17 cellular contexts compared by ENCODE assay signal in genomic region chr14:75048101-75048500, GRCh38. TPM values are rescaled to one million over a fixed set of nuclear protein-coding genes. Genes with fewer than 3 reads are reported as not detected.
A peak's percentile ranks its signal among the peaks of the same experiment; 100 is the strongest.
DNase-seq lines count a peak whose midpoint lies in the region; ATAC-seq and TF ChIP-seq lines count a peak whose summit lies in the region.
"Had no signal": no experiment of that assay in that cellular context is flagged by ENCODE, and none has a peak within 500 bp of the region (broad histone marks: within the 10 kb centered on the region; RNA-seq: fewer than 3 reads in every experiment).

No MANE protein-coding gene starts in this region.

- CTCF ChIA-PET in activated CD4-positive, alpha-beta T cell treated with anti-CD3 and anti-CD28 coated beads for 36 hours (lab: Charles Lee): interaction anchor here (1.4 to 2.1 kb wide), 3 partner anchors 38 to 74 kb away, joined by 3 to 7 read pairs (median 5); no protein-coding TSS in a partner anchor

- H3K27ac ChIP-seq in dorsolateral prefrontal cortex (peak overlapping the region; percentile 45 to 97 (median 89)), suprapubic skin (peak overlapping the region; percentile 86)
- H3K27ac ChIP-seq: BLaER1 treated with 17β-estradiol and CSF1 and Interleukin-3, amounts not matched to agents 10 nM and 100 nM had no signal

- H3K36me3 ChIP-seq in suprapubic skin: no peaks in the 10 kb centered on the region

- WGBS in suprapubic skin: 75% methylated on average over 2 of the region's 2 CpGs

- H3K4me3 ChIP-seq in dorsolateral prefrontal cortex (peak overlapping the region in 32 of 59 donors; percentile 1 to 83 (median 18)), suprapubic skin (no peak overlapping the region)
- H3K4me3 ChIP-seq: BLaER1 treated with 17β-estradiol and CSF1 and Interleukin-3, amounts not matched to agents 10 nM and 100 nM had no signal

- no peaks in the 10 kb centered on the region for H3K9me3 Mint-ChIP-seq in HFFc6
- H3K9me3 Mint-ChIP-seq in activated CD4-positive, alpha-beta T cell treated with anti-CD3 and anti-CD28 coated beads for 36 hours (ENCODE audit: low read depth): peaks cover 1% of the 10 kb centered on the region
- H3K9me3 Mint-ChIP-seq: CD4-positive, CD25-positive, alpha-beta regulatory T cell; H9 had no signal

- H3K9me3 ChIP-seq in suprapubic skin: no peaks in the 10 kb centered on the region

- no peak for ATAC-seq in activated CD4-positive, alpha-beta T cell treated with anti-CD3 and anti-CD28 coated beads for 36 hours
- ATAC-seq: HepG2 had no signal

- peak overlapping the region; percentile 5; the same call in 1 of the 2 replicates for H3K27ac Mint-ChIP-seq in HFFc6
- no peak overlapping the region for H3K27ac Mint-ChIP-seq in activated CD4-positive, alpha-beta T cell treated with anti-CD3 and anti-CD28 coated beads for 36 hours
- H3K27ac Mint-ChIP-seq: CD4-positive, CD25-positive, alpha-beta regulatory T cell; H9 had no signal

- H3K36me3 Mint-ChIP-seq in HFFc6 (ENCODE audit: low read depth): peaks cover 11% of the 10 kb centered on the region
- peaks cover 52% of the 10 kb centered on the region for H3K36me3 Mint-ChIP-seq in activated CD4-positive, alpha-beta T cell treated with anti-CD3 and anti-CD28 coated beads for 36 hours (ENCODE audit: low read depth)

- TF ChIP-seq CTCF in HFFc6 (IDR thresholded peaks at IDR 0.05) (no peak), dorsolateral prefrontal cortex (IDR thresholded peaks at IDR 0.05 in 54 of 56, conservative IDR thresholded peaks at IDR 0.05 in 2 of 56; ENCODE audit: low read depth in 1 of 56, partially characterized antibody in 56 of 56) (no peak), suprapubic skin (IDR thresholded peaks at IDR 0.05) (no peak)

- no peak for DNase-seq in HFFc6
- DNase-seq in dorsolateral prefrontal cortex: no peak
- DNase-seq in midbrain (lab: John Stamatoyannopoulos, UW): peak; percentile 39
- no peak for DNase-seq in suprapubic skin (ENCODE audit: low spot score in 2 of 2)
- no peak for DNase-seq in DMS79 (lab: John Stamatoyannopoulos, UW)
- DNase-seq in activated CD4-positive, alpha-beta T cell treated with anti-CD3 and anti-CD28 coated beads for 36 hours: no peak
- no peak for DNase-seq in SHP77 (lab: John Stamatoyannopoulos, UW)
- DNase-seq: ACHN; Calu3; CD4-positive, CD25-positive, alpha-beta regulatory T cell; DMS 273 treated with DMSO at 0.1 percent for 48 hours; DMS79 treated with DMSO at 0.1 percent for 48 hours; EL; GOT3; H9 had no signal

- peaks cover 3% of the 10 kb centered on the region for H3K27me3 Mint-ChIP-seq in HFFc6 (ENCODE audit: insufficient read depth)
- no peaks in the 10 kb centered on the region for H3K27me3 Mint-ChIP-seq in activated CD4-positive, alpha-beta T cell treated with anti-CD3 and anti-CD28 coated beads for 36 hours

- POLR2A ChIA-PET in activated CD4-positive, alpha-beta T cell treated with anti-CD3 and anti-CD28 coated beads for 36 hours (lab: Charles Lee): no interaction called here

- H3K4me3 Mint-ChIP-seq in HFFc6: no peak overlapping the region
- no peak overlapping the region for H3K4me3 Mint-ChIP-seq in activated CD4-positive, alpha-beta T cell treated with anti-CD3 and anti-CD28 coated beads for 36 hours
- H3K4me3 Mint-ChIP-seq: H9 had no signal

- H3K27me3 ChIP-seq in dorsolateral prefrontal cortex: no peaks in the 10 kb centered on the region
- H3K27me3 ChIP-seq in suprapubic skin: no peaks in the 10 kb centered on the region

- no peak for TF ChIP-seq EP300 in suprapubic skin (IDR thresholded peaks at IDR 0.05)

- peaks cover 89% of the 10 kb centered on the region for H3K4me1 Mint-ChIP-seq in HFFc6 (ENCODE audit: low read depth)
- peaks cover 76% of the 10 kb centered on the region for H3K4me1 Mint-ChIP-seq in activated CD4-positive, alpha-beta T cell treated with anti-CD3 and anti-CD28 coated beads for 36 hours
- H3K4me1 Mint-ChIP-seq: H9 had no signal

- intact Hi-C loops in dorsolateral prefrontal cortex (cut with DNase I): no loop called here
- intact Hi-C loops in activated CD4-positive, alpha-beta T cell treated with anti-CD3 and anti-CD28 coated beads for 36 hours (cut with DNase I, micrococcal nuclease): no loop called here

- TF ChIP-seq POLR2A in suprapubic skin (IDR thresholded peaks at IDR 0.05): no peak

- H3K4me1 ChIP-seq in suprapubic skin: peaks cover 42% of the 10 kb centered on the region

RNA-seq across cellular contexts. Expression of gene MLH3, which starts 3.2 kb away (rescaled TPM):
- 10 to 100 TPM in 1 of 6 experiments, 1 to 10 TPM in 5; 5.4 to 11.6 (median 7.6) TPM for total RNA-seq in HFFc6 (2021; fragmentation: NEBNext Ultra II Directional; extraction: Animal tissue kit (Norgen Biotek cat#: 25700))
- total RNA-seq in dorsolateral prefrontal cortex: 10 to 100 TPM; 31.8 to 59.8 (median 43.1) TPM
- total RNA-seq in suprapubic skin: 10 to 100 TPM in 3 of 4 donors, 1 to 10 TPM in 1; 8.6 to 27.0 (median 14.1) TPM
- total RNA-seq in activated CD4-positive, alpha-beta T cell treated with anti-CD3 and anti-CD28 coated beads for 36 hours: 10 to 100 TPM; 28.1 to 30.8 TPM

RNA-seq across cellular contexts. Expression of gene ACYP1, which starts 15.7 kb away (rescaled TPM):
- total RNA-seq in HFFc6 (2021; fragmentation: NEBNext Ultra II Directional; extraction: Animal tissue kit (Norgen Biotek cat#: 25700)): 10 to 100 TPM in 4 of 6 experiments, 1 to 10 TPM in 2; 5.9 to 14.9 (median 11.7) TPM
- total RNA-seq in dorsolateral prefrontal cortex (10 to 100 TPM; 20.7 to 52.4 (median 34.3) TPM), suprapubic skin (10 to 100 TPM; 19.2 to 40.6 (median 23.0) TPM)
- 10 to 100 TPM; 37.0 to 40.2 TPM for total RNA-seq in activated CD4-positive, alpha-beta T cell treated with anti-CD3 and anti-CD28 coated beads for 36 hours

RNA-seq across cellular contexts. Expression of gene ZC2HC1C, which starts 21.3 kb away (rescaled TPM):
- 1 to 10 TPM in 3 of 6 experiments, under 1 TPM in 3; 0.43 to 1.4 (median 1.1) TPM for total RNA-seq in HFFc6 (2021; fragmentation: NEBNext Ultra II Directional; extraction: Animal tissue kit (Norgen Biotek cat#: 25700))
- total RNA-seq in dorsolateral prefrontal cortex: 10 to 100 TPM in 27 of 120 experiments, 1 to 10 TPM in 93; 3.8 to 18.1 (median 7.8) TPM
- 1 to 10 TPM in 2 of 4 donors, under 1 TPM in 2; 0.32 to 5.9 (median 1.2) TPM for total RNA-seq in suprapubic skin
- 1 to 10 TPM; 1.2 to 1.3 TPM for total RNA-seq in activated CD4-positive, alpha-beta T cell treated with anti-CD3 and anti-CD28 coated beads for 36 hours

RNA-seq across cellular contexts. Expression of gene EIF2B2, which starts 45.4 kb away (rescaled TPM):
- 10 to 100 TPM; 55.5 to 66.1 (median 59.0) TPM for total RNA-seq in HFFc6 (2021; fragmentation: NEBNext Ultra II Directional; extraction: Animal tissue kit (Norgen Biotek cat#: 25700))
- total RNA-seq in dorsolateral prefrontal cortex: 10 to 100 TPM; 25.4 to 55.5 (median 38.0) TPM
- total RNA-seq in suprapubic skin: 10 to 100 TPM; 28.9 to 46.2 (median 33.8) TPM
- 10 to 100 TPM; 55.6 to 69.8 TPM for total RNA-seq in activated CD4-positive, alpha-beta T cell treated with anti-CD3 and anti-CD28 coated beads for 36 hours
